Comparison of ENCODE assay signal across 14 cellular contexts in genomic region chr19:15534957-15535864, GRCh38. TPM values are rescaled to one million over a fixed set of nuclear protein-coding genes. Genes with fewer than 3 reads are reported as not detected.
"Had no signal": no experiment of that assay in that cellular context is flagged by ENCODE, and none has a peak within 500 bp of the region (broad histone marks: within the 10 kb centered on the region; RNA-seq: fewer than 3 reads in every experiment).

No MANE protein-coding gene starts in this region.

- ATAC-seq: left colon; mucosa of descending colon; naive thymus-derived CD8-positive, alpha-beta T cell had no signal

- H3K27ac Mint-ChIP-seq: activated T-helper 2 cell treated with anti-CD3 and anti-CD28 coated beads, Interferon-gamma antibody, Interleukin-2, Interleukin-4, amounts not matched to agents 10 μg/mL and 5 μg/mL and 100 μg/mL, durations not matched to agents 14 hours and 24 hours and 36 hours had no signal

- H3K4me3 Mint-ChIP-seq: immature natural killer cell had no signal

- H3K9me3 Mint-ChIP-seq: immature natural killer cell had no signal

- DNase-seq: activated CD4-positive, CD25-positive, alpha-beta regulatory T cell treated with anti-CD3 and anti-CD28 coated beads, Interleukin-2, amount 50 U/mL, for 72 hours; esophagus squamous epithelium; foreskin fibroblast; glutamatergic neuron; immature natural killer cell; left colon; mucosa of descending colon; naive thymus-derived CD8-positive, alpha-beta T cell; tibial artery; uterus had no signal

RNA-seq across cellular contexts. Expression of gene CYP4F22, which starts 26.9 kb away (rescaled TPM):
- total RNA-seq: cardiac septum, left colon, lung microvascular endothelial cell, SK-MEL-5, uterus had no signal

RNA-seq across cellular contexts. Expression of gene PGLYRP2, which starts 55.9 kb away (rescaled TPM):
- total RNA-seq: activated T-helper 2 cell treated with anti-CD3 and anti-CD28 coated beads, Interferon-gamma antibody, Interleukin-2, Interleukin-4, amounts not matched to agents 10 μg/mL and 5 μg/mL and 100 μg/mL, durations not matched to agents 14 hours and 24 hours and 36 hours; cardiac septum; esophagus squamous epithelium; left colon; lung microvascular endothelial cell; mucosa of descending colon; SK-MEL-5; uterus had no signal
